ENCODE assay signal across 2 cellular contexts in genomic region chr5:172266071-172266675, GRCh38.
TF ChIP-seq lines count a peak whose summit lies in the region.

No MANE protein-coding gene starts in this region.

TF ChIP-seq in GM23338, 12 proteins besides CTCF, POLR2A, EP300 and RAD21:
- TF ChIP-seq EZH2 (IDR thresholded peaks at IDR 0.05; ENCODE audit: low read depth, unreplicated experiment) (no peak), EZH2phosphoT487 (IDR thresholded peaks at IDR 0.05; ENCODE audit: unreplicated experiment) (no peak), STAT1 (IDR thresholded peaks at IDR 0.05; ENCODE audit: unreplicated experiment) (no peak), ZNF114 (CRISPR knock-in tag; IDR thresholded peaks at IDR 0.05) (no peak), CREB1 (CRISPR knock-in tag; IDR thresholded peaks at IDR 0.05; ENCODE audit: low read depth) (no peak), JUNB (IDR thresholded peaks at IDR 0.05; ENCODE audit: unreplicated experiment) (no peak), ETS1 (IDR thresholded peaks at IDR 0.05) (no peak)

TF ChIP-seq in endothelial cell of umbilical vein, 7 proteins besides CTCF, POLR2A, EP300 and RAD21:
- TF ChIP-seq JUN (IDR thresholded peaks at IDR 0.05; ENCODE audit: borderline replicate concordance, insufficient read depth, insufficient read length, low read depth) (no peak), MAX (IDR thresholded peaks at IDR 0.05; ENCODE audit: insufficient read depth, insufficient read length) (no peak), POLR2AphosphoS5 (IDR thresholded peaks at IDR 0.05; ENCODE audit: insufficient read depth, low read depth, low read length) (no peak), FOS (IDR thresholded peaks at IDR 0.05; ENCODE audit: borderline replicate concordance, insufficient read depth, low read length) (no peak), MYC (IDR thresholded peaks at IDR 0.05; ENCODE audit: low read depth, low read length) (no peak), GATA2 (IDR thresholded peaks at IDR 0.05; ENCODE audit: insufficient read depth, insufficient read length, low read depth, low read length) (no peak), EZH2 (IDR thresholded peaks at IDR 0.05; ENCODE audit: borderline replicate concordance, low read depth, low read length, severe bottlenecking) (no peak)
TF ChIP-seq in endothelial cell of umbilical vein: peak in this region for 0.
